In the genomic region with DNA sequence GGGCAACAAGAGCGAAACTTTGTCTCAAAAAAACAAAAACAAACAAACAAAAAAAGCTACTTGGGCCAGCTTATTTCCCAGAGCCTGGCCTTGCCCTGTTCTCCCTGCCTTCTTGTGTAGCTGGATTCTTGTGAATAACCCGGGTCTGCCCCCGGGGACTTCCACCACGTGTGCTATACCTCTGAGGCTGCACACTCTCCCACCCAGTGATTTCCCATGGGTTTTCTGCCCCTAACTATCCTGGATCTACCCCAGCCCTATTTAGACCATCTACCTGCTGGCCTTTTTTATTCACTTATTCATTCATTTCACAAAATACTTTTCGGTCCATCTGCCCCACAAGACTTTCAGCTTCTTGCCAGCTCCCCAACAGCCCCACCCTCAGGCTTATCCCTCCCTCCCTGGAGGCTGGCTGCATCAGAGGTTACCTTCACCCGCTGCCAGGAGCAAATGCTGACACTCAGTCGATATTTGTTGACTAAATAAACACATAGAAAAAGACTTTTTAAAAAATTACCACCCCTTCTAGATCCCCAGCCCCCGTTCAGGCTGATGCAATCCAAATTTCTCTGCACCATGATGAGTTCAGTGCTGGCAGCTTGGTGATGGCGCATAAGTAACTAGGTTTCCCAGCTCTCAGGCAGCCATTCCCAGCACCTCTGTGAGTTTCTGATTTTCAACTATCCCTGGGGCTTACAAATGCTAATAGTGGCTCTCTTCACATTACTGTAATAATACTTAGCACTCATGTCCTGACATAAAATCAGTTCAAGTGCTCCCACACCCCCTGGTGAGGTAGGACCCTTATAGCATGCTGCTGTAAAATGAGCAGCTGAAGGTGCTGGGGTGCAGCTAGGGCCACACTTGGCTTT, we compare ENCODE assay signal across 14 cellular contexts. TPM values are rescaled to one million over a fixed set of nuclear protein-coding genes. Genes with fewer than 3 reads are reported as not detected.
DNase-seq lines count a peak whose midpoint lies in the region; ATAC-seq and TF ChIP-seq lines count a peak whose summit lies in the region.
"Had no signal": no experiment of that assay in that cellular context is flagged by ENCODE, and none has a peak within 500 bp of the region (broad histone marks: within the 10 kb centered on the region; RNA-seq: fewer than 3 reads in every experiment).

No MANE protein-coding gene starts in this region.

- no peak for ATAC-seq in HG02642 (IDR thresholded peaks at IDR 0.05; ENCODE audit: poor library complexity, unreplicated experiment)

- H3K4me3 ChIP-seq in Karpas-422 (ENCODE audit: low read length) (no peak overlapping the region), brain microvascular endothelial cell (ENCODE audit: low read depth, low read length) (no peak overlapping the region)
- H3K4me3 ChIP-seq: cardiac muscle cell, esophagus squamous epithelium, tibial nerve had no signal

- no peak overlapping the region for H2AFZ ChIP-seq in Karpas-422 (ENCODE audit: low read length)

- H3K4me1 ChIP-seq in Karpas-422 (ENCODE audit: low read length), result peaks cover 4% of the 10 kb centered on the region

- H3K27ac ChIP-seq in Karpas-422 (ENCODE audit: low read length) (no peak overlapping the region), brain microvascular endothelial cell (no peak overlapping the region)
- H3K27ac ChIP-seq: cardiac muscle cell, esophagus squamous epithelium had no signal

- in situ Hi-C loops in brain microvascular endothelial cell (cut with HindIII; ENCODE audit: low pct_ligation_motif_present, low sequenced_read_pairs), result no loop called here

- peak; percentile 33 for DNase-seq in EH (ENCODE audit: low read depth)
- DNase-seq in Karpas-422, result peak; percentile 42
- DNase-seq in brain microvascular endothelial cell, result no peak
- DNase-seq in iPS-NIHi11 (ENCODE audit: low spot score), result no peak
- DNase-seq in cerebellar nuclear complex (lab: John Stamatoyannopoulos, UW), result no peak
- DNase-seq in NCI-H1930 (lab: John Stamatoyannopoulos, UW), result no peak
- DNase-seq: esophagus squamous epithelium, kidney glomerular epithelial cell, NCI-H748 treated with DMSO at 0.1 percent for 48 hours had no signal

- H3K4me2 ChIP-seq in Karpas-422 (ENCODE audit: low read depth, low read length, poor library complexity, severe bottlenecking), result no peak overlapping the region

- H3K4me1 Mint-ChIP-seq in nephron, result peaks cover 32% of the 10 kb centered on the region

- H3K79me2 ChIP-seq in Karpas-422 (ENCODE audit: low read length), result no peaks in the 10 kb centered on the region

- H3K9me3 Mint-ChIP-seq in nephron, result no peaks in the 10 kb centered on the region

- H3K27me3 Mint-ChIP-seq in nephron (ENCODE audit: low read depth), result no peaks in the 10 kb centered on the region

- H3K4me3 Mint-ChIP-seq in nephron, result no peak overlapping the region
- H3K4me3 Mint-ChIP-seq: IgD-negative memory B cell had no signal

- H3K27me3 ChIP-seq in Karpas-422 (ENCODE audit: low read length) (no peaks in the 10 kb centered on the region), brain microvascular endothelial cell (replicated peaks) (no peaks in the 10 kb centered on the region)
- H3K27me3 ChIP-seq: cardiac muscle cell, esophagus squamous epithelium, tibial nerve had no signal

- no peaks in the 10 kb centered on the region for H3K9me3 ChIP-seq in Karpas-422 (ENCODE audit: low read length)
- H3K9me3 ChIP-seq: esophagus squamous epithelium, tibial nerve had no signal

- H4K20me1 ChIP-seq in Karpas-422 (ENCODE audit: insufficient read depth, low read depth, low read length), result no peaks in the 10 kb centered on the region

- H3K9ac ChIP-seq in Karpas-422 (ENCODE audit: low read length), result no peak overlapping the region

- TF ChIP-seq CTCF in brain microvascular endothelial cell (IDR thresholded peaks at IDR 0.05; ENCODE audit: low read depth, low read length, missing control alignments) (peak; percentile 2), nephron (IDR thresholded peaks at IDR 0.05; ENCODE audit: unreplicated experiment in 3 of 3) (no peak)

- H3K36me3 Mint-ChIP-seq in nephron (ENCODE audit: low read depth), result no peaks in the 10 kb centered on the region
- H3K36me3 Mint-ChIP-seq: IgD-negative memory B cell had no signal

- H3K27ac Mint-ChIP-seq in nephron, result peak overlapping the region; percentile 66 to 85 (median 71)

- H3K36me3 ChIP-seq in Karpas-422 (ENCODE audit: insufficient read depth, low read length) (no peaks in the 10 kb centered on the region), brain microvascular endothelial cell (replicated peaks) (no peaks in the 10 kb centered on the region)
- H3K36me3 ChIP-seq: cardiac muscle cell, esophagus squamous epithelium, tibial nerve had no signal

- H3K9me2 ChIP-seq in Karpas-422 (replicated peaks; ENCODE audit: insufficient read depth, low read length), result no peaks in the 10 kb centered on the region

RNA-seq across cellular contexts. Expression of a gene that starts 30.7 kb away (rescaled TPM):
- 27.9 and 70.9 TPM in 2 replicates for total RNA-seq in Karpas-422 (2014; rRNA removed; shearing (Covaris generic); ENCODE audit: low replicate concordance)

Comparison
In these comparisons a context has a peak if more than half of its experiments do, and no peak if none do; other contexts are left out.
1. DNase-seq: peak in EH (single experiment) and Karpas-422 (single experiment); none in brain microvascular endothelial cell (single experiment), iPS-NIHi11 (single experiment), cerebellar nuclear complex (0 of 2) and NCI-H1930 (0 of 2).